In the genomic region with DNA sequence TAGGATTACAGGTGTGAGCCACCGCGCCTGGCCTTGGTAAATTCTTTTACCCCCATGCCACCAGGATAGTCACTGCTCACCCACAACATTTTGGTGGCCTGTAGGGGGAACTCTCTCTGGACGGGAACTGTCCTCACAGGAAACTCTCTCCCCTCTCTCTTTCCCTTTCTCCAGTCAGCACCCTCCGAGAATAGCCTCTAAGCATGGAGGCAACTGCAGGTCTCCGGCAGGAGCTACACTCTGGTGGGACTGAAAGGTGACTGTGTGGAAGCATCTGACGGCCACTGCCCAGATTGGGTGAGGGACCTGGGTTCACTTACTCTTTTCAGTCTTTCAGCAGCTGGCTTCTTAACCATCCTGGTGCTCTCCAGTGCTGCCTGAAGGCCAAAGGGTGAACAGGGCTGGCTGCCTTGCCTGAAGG, we compare ENCODE assay signal across 1 cellular context.
TF ChIP-seq lines count a peak whose summit lies in the region.

No MANE protein-coding gene starts in this region.

TF ChIP-seq in K562, 482 proteins besides CTCF, POLR2A, EP300 and RAD21 (continued from another document):
- TF ChIP-seq, protein P1, sequence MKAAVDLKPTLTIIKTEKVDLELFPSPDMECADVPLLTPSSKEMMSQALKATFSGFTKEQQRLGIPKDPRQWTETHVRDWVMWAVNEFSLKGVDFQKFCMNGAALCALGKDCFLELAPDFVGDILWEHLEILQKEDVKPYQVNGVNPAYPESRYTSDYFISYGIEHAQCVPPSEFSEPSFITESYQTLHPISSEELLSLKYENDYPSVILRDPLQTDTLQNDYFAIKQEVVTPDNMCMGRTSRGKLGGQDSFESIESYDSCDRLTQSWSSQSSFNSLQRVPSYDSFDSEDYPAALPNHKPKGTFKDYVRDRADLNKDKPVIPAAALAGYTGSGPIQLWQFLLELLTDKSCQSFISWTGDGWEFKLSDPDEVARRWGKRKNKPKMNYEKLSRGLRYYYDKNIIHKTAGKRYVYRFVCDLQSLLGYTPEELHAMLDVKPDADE (conservative IDR thresholded peaks at IDR 0.05; ENCODE audit: control insufficient read depth, low read depth, low read length), result no peak
- TF ChIP-seq PCBP2 (IDR thresholded peaks at IDR 0.05; ENCODE audit: low read depth, low read length, poor library complexity, severe bottlenecking) (no peak), SMARCE1 (IDR thresholded peaks at IDR 0.05) (no peak), E2F3 (CRISPR knock-in tag; IDR thresholded peaks at IDR 0.05) (0 out of 2 replicates have a peak, but pooled peaks have one; percentile 38), GTF2E2 (tag; IDR thresholded peaks at IDR 0.05) (0 out of 2 replicates have a peak, but pooled peaks have one; percentile 2), BCOR (IDR thresholded peaks at IDR 0.05) (0 out of 2 replicates have a peak, but pooled peaks have one; percentile 12), CXXC5 (CRISPR knock-in tag; IDR thresholded peaks at IDR 0.05) (no peak), MEF2D (tag; conservative IDR thresholded peaks at IDR 0.05; ENCODE audit: low read depth) (0 out of 2 replicates have a peak, but pooled peaks have one; percentile 11), KDM4B (IDR thresholded peaks at IDR 0.05; ENCODE audit: borderline replicate concordance in 2 of 2, low read depth in 1 of 2) (0 out of 4 replicates have a peak, but pooled peaks of 1 of the 2 experiments have one; percentile 19), KLF6 (CRISPR knock-in tag; IDR thresholded peaks at IDR 0.05; ENCODE audit: borderline replicate concordance) (0 out of 2 replicates have a peak, but pooled peaks have one; percentile 10), ELF4 (CRISPR knock-in tag; IDR thresholded peaks at IDR 0.05) (peak; percentile 39; the same call in 1 of the 2 replicates), HDGF (IDR thresholded peaks at IDR 0.05) (0 out of 2 replicates have a peak, but pooled peaks have one; percentile 10), BRD4 (IDR thresholded peaks at IDR 0.05) (0 out of 2 replicates have a peak, but pooled peaks have one; percentile 7), GTF2F1 (IDR thresholded peaks at IDR 0.05; ENCODE audit: low read depth, low read length) (no peak), PHF8 (IDR thresholded peaks at IDR 0.05; ENCODE audit: borderline replicate concordance, low read length) (peak; percentile 36; the same call in 1 of the 2 replicates), GATA2 (CRISPR knock-in tag; IDR thresholded peaks at IDR 0.05) (no peak), ZNF717 (CRISPR knock-in tag; IDR thresholded peaks at IDR 0.05) (no peak), MECOM (CRISPR knock-in tag; IDR thresholded peaks at IDR 0.05) (no peak)
- TF ChIP-seq, protein P2, sequence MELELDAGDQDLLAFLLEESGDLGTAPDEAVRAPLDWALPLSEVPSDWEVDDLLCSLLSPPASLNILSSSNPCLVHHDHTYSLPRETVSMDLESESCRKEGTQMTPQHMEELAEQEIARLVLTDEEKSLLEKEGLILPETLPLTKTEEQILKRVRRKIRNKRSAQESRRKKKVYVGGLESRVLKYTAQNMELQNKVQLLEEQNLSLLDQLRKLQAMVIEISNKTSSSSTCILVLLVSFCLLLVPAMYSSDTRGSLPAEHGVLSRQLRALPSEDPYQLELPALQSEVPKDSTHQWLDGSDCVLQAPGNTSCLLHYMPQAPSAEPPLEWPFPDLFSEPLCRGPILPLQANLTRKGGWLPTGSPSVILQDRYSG (tag; conservative IDR thresholded peaks at IDR 0.05; ENCODE audit: low read depth), result 0 out of 2 replicates have a peak, but pooled peaks have one; percentile 21
- TF ChIP-seq, protein P3, sequence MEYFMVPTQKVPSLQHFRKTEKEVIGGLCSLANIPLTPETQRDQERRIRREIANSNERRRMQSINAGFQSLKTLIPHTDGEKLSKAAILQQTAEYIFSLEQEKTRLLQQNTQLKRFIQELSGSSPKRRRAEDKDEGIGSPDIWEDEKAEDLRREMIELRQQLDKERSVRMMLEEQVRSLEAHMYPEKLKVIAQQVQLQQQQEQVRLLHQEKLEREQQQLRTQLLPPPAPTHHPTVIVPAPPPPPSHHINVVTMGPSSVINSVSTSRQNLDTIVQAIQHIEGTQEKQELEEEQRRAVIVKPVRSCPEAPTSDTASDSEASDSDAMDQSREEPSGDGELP (CRISPR knock-in tag; IDR thresholded peaks at IDR 0.05; ENCODE audit: borderline replicate concordance), result 0 out of 2 replicates have a peak, but pooled peaks have one; percentile 26
- TF ChIP-seq, protein P4, sequence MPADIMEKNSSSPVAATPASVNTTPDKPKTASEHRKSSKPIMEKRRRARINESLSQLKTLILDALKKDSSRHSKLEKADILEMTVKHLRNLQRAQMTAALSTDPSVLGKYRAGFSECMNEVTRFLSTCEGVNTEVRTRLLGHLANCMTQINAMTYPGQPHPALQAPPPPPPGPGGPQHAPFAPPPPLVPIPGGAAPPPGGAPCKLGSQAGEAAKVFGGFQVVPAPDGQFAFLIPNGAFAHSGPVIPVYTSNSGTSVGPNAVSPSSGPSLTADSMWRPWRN (IDR thresholded peaks at IDR 0.05; ENCODE audit: low read depth), result no peak
- TF ChIP-seq, protein P5, sequence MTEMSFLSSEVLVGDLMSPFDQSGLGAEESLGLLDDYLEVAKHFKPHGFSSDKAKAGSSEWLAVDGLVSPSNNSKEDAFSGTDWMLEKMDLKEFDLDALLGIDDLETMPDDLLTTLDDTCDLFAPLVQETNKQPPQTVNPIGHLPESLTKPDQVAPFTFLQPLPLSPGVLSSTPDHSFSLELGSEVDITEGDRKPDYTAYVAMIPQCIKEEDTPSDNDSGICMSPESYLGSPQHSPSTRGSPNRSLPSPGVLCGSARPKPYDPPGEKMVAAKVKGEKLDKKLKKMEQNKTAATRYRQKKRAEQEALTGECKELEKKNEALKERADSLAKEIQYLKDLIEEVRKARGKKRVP (CRISPR knock-in tag; IDR thresholded peaks at IDR 0.05), result 0 out of 2 replicates have a peak, but pooled peaks have one; percentile 22
